Comparison of ENCODE assay signal across 23 cellular contexts in genomic region chr2:176733698-176734430, GRCh38.
"Had no signal": no experiment of that assay in that cellular context is flagged by ENCODE, and none has a peak within 500 bp of the region (broad histone marks: within the 10 kb centered on the region; RNA-seq: fewer than 3 reads in every experiment).

No MANE protein-coding gene starts in this region.

- H3K9me3 ChIP-seq: mucosa of descending colon, ovary, right lobe of liver, stomach, testis, thyroid gland, transverse colon, upper lobe of left lung, vagina had no signal

- H3K36me3 ChIP-seq: left ventricle myocardium inferior, ovary, right atrium auricular region, right lobe of liver, stomach, thyroid gland, transverse colon, upper lobe of left lung, vagina had no signal

- H3K4me3 ChIP-seq: left ventricle myocardium inferior, lung, mucosa of descending colon, ovary, right atrium auricular region, right lobe of liver, smooth muscle cell, stomach, testis, thyroid gland, transverse colon, upper lobe of left lung, vagina had no signal

- DNase-seq: islet precursor cell; left ventricle myocardium inferior; midbrain; mucosa of descending colon; naive thymus-derived CD4-positive, alpha-beta T cell; ovary; right lobe of liver; stimulated activated CD4-positive, alpha-beta T cell treated with anti-CD3 and anti-CD28 coated beads, Interleukin-1b, Interleukin-23, amount 100 ng/mL, for 48 hours; stimulated activated CD4-positive, alpha-beta T cell treated with anti-CD3 and anti-CD28 coated beads, Interleukin-2, amount 100 ng/mL, for 48 hours; stimulated activated CD4-positive, alpha-beta T cell treated with anti-CD3 and anti-CD28 coated beads, Interleukin-4, amount 100 ng/mL, for 4 hours; stimulated activated CD8-positive, alpha-beta memory T cell treated with anti-CD3 and anti-CD28 coated beads, Interleukin-4, amount 100 ng/mL, for 48 hours; stimulated activated naive CD8-positive, alpha-beta T cell treated with anti-CD3 and anti-CD28 coated beads, Interleukin-15, Interleukin-2, amounts not matched to agents 100 U/mL and 50 U/mL, for 24 hours; stomach; testis; thyroid gland; transverse colon; upper lobe of left lung had no signal

- ATAC-seq: mucosa of descending colon; naive thymus-derived CD4-positive, alpha-beta T cell; natural killer cell treated with Interleukin-12 subunit alpha and Interleukin-12 subunit beta and Interleukin-15 and Interleukin-18, amount 100 ng/mL, for 72 hours; right lobe of liver; stimulated activated memory B cell treated with anti-CD40 and anti-IgM and Interleukin-4, amounts not matched to agents 10 μg/mL and 1 μg/mL and 100 μg/mL, for 72 hours; stimulated activated naive CD8-positive, alpha-beta T cell treated with anti-CD3 and anti-CD28 coated beads, Interleukin-15, Interleukin-2, amounts not matched to agents 100 U/mL and 50 U/mL, for 24 hours had no signal

- H3K27ac ChIP-seq: left ventricle myocardium inferior, ovary, right atrium auricular region, right lobe of liver, stomach, testis, thyroid gland, transverse colon, upper lobe of left lung, vagina had no signal

- H3K4me2 ChIP-seq: smooth muscle cell had no signal

- H3K27me3 ChIP-seq: ovary, right atrium auricular region, right lobe of liver, stomach, testis, thyroid gland, transverse colon, upper lobe of left lung, vagina had no signal

- H3K4me1 ChIP-seq: testis, transverse colon had no signal
